ENCODE assay signal across 1 cellular context in genomic region chr15:60740787-60741354, GRCh38.
TF ChIP-seq lines count a peak whose summit lies in the region.

No MANE protein-coding gene starts in this region.

TF ChIP-seq in HepG2, 621 proteins besides CTCF, POLR2A, EP300 and RAD21 (continued from another document and continues in another):
- TF ChIP-seq GMEB2 (CRISPR knock-in tag; IDR thresholded peaks at IDR 0.05; ENCODE audit: low read depth) (no peak), TFDP1 (CRISPR knock-in tag; IDR thresholded peaks at IDR 0.05; ENCODE audit: borderline replicate concordance) (no peak), SOX5 (CRISPR knock-in tag; IDR thresholded peaks at IDR 0.05; ENCODE audit: borderline replicate concordance) (peak; percentile 50; the same call in 1 of the 2 replicates), ZNF383 (CRISPR knock-in tag; IDR thresholded peaks at IDR 0.05; ENCODE audit: borderline replicate concordance) (no peak), RXRA (CRISPR knock-in tag; IDR thresholded peaks at IDR 0.05) (peak; percentile 54; the same call in 1 of the 2 replicates), MIER2 (CRISPR knock-in tag; IDR thresholded peaks at IDR 0.05) (no peak), RFX3 (CRISPR knock-in tag; IDR thresholded peaks at IDR 0.05) (no peak), HMGXB3 (CRISPR knock-in tag; IDR thresholded peaks at IDR 0.05; ENCODE audit: borderline replicate concordance) (peak; percentile 62; the same call in 1 of the 2 replicates), RBAK (CRISPR knock-in tag; IDR thresholded peaks at IDR 0.05) (0 out of 2 replicates have a peak, but pooled peaks have one; percentile 36), ARID2 (CRISPR knock-in tag; IDR thresholded peaks at IDR 0.05; ENCODE audit: borderline replicate concordance) (no peak), HNF4A (CRISPR knock-in tag; IDR thresholded peaks at IDR 0.05) (peak; percentile 53; the same call in 1 of the 2 replicates), ZSCAN29 (CRISPR knock-in tag; conservative IDR thresholded peaks at IDR 0.05) (no peak), FOXA1 (IDR thresholded peaks at IDR 0.05) (no peak), FOXA1 (CRISPR knock-in tag; IDR thresholded peaks at IDR 0.05) (no peak), DR1 (CRISPR knock-in tag; IDR thresholded peaks at IDR 0.05) (no peak), ZNF235 (CRISPR knock-in tag; IDR thresholded peaks at IDR 0.05; ENCODE audit: borderline replicate concordance) (no peak), ZNF724P (CRISPR knock-in tag; IDR thresholded peaks at IDR 0.05; ENCODE audit: borderline replicate concordance) (no peak), THAP7 (CRISPR knock-in tag; IDR thresholded peaks at IDR 0.05) (no peak), TP53 (CRISPR knock-in tag; conservative IDR thresholded peaks at IDR 0.05) (no peak), ZNF790 (CRISPR knock-in tag; IDR thresholded peaks at IDR 0.05; ENCODE audit: borderline replicate concordance) (no peak), ZNF138 (CRISPR knock-in tag; IDR thresholded peaks at IDR 0.05; ENCODE audit: low read depth) (no peak), E2F2 (CRISPR knock-in tag; IDR thresholded peaks at IDR 0.05; ENCODE audit: borderline replicate concordance) (no peak), ZNF10 (CRISPR knock-in tag; IDR thresholded peaks at IDR 0.05; ENCODE audit: borderline replicate concordance, low read depth) (no peak), ZNF224 (CRISPR knock-in tag; IDR thresholded peaks at IDR 0.05) (no peak), ZMYM4 (CRISPR knock-in tag; IDR thresholded peaks at IDR 0.05) (peak; percentile 25; the same call in 1 of the 2 replicates), ZFAT (CRISPR knock-in tag; conservative IDR thresholded peaks at IDR 0.05) (no peak), ZKSCAN8 (CRISPR knock-in tag; IDR thresholded peaks at IDR 0.05; ENCODE audit: borderline replicate concordance) (no peak), ZBTB42 (CRISPR knock-in tag; IDR thresholded peaks at IDR 0.05) (no peak), ZNF607 (CRISPR knock-in tag; IDR thresholded peaks at IDR 0.05; ENCODE audit: borderline replicate concordance) (no peak), GTF2F1 (IDR thresholded peaks at IDR 0.05; ENCODE audit: low read length) (no peak), RCOR2 (CRISPR knock-in tag; IDR thresholded peaks at IDR 0.05) (peak; percentile 62; the same call in 1 of the 2 replicates), MLXIP (CRISPR knock-in tag; IDR thresholded peaks at IDR 0.05; ENCODE audit: borderline replicate concordance) (no peak), NFYC (CRISPR knock-in tag; IDR thresholded peaks at IDR 0.05) (no peak), ZNF552 (CRISPR knock-in tag; IDR thresholded peaks at IDR 0.05; ENCODE audit: borderline replicate concordance) (no peak), DRAP1 (CRISPR knock-in tag; IDR thresholded peaks at IDR 0.05) (no peak), MED8 (CRISPR knock-in tag; IDR thresholded peaks at IDR 0.05; ENCODE audit: insufficient replicate concordance) (no peak), PLRG1 (conservative IDR thresholded peaks at IDR 0.05) (no peak), KMT2A (CRISPR knock-in tag; IDR thresholded peaks at IDR 0.05) (no peak), FOXK1 (CRISPR knock-in tag; IDR thresholded peaks at IDR 0.05; ENCODE audit: borderline replicate concordance, low read depth) (0 out of 2 replicates have a peak, but pooled peaks have one; percentile 40), CREB3 (CRISPR knock-in tag; IDR thresholded peaks at IDR 0.05) (no peak), RFXAP (CRISPR knock-in tag; IDR thresholded peaks at IDR 0.05; ENCODE audit: borderline replicate concordance) (no peak), SATB2 (CRISPR knock-in tag; IDR thresholded peaks at IDR 0.05) (no peak), ZNF687 (CRISPR knock-in tag; IDR thresholded peaks at IDR 0.05) (no peak), RAD51 (IDR thresholded peaks at IDR 0.05; ENCODE audit: borderline replicate concordance) (no peak), CHD2 (IDR thresholded peaks at IDR 0.05; ENCODE audit: low read depth, low read length) (no peak), ZBTB7A (CRISPR knock-in tag; IDR thresholded peaks at IDR 0.05) (no peak), TFE3 (CRISPR knock-in tag; IDR thresholded peaks at IDR 0.05) (no peak), ZFP1 (CRISPR knock-in tag; IDR thresholded peaks at IDR 0.05) (no peak)
